ENCODE assay signal across 22 cellular contexts in the genomic region with DNA sequence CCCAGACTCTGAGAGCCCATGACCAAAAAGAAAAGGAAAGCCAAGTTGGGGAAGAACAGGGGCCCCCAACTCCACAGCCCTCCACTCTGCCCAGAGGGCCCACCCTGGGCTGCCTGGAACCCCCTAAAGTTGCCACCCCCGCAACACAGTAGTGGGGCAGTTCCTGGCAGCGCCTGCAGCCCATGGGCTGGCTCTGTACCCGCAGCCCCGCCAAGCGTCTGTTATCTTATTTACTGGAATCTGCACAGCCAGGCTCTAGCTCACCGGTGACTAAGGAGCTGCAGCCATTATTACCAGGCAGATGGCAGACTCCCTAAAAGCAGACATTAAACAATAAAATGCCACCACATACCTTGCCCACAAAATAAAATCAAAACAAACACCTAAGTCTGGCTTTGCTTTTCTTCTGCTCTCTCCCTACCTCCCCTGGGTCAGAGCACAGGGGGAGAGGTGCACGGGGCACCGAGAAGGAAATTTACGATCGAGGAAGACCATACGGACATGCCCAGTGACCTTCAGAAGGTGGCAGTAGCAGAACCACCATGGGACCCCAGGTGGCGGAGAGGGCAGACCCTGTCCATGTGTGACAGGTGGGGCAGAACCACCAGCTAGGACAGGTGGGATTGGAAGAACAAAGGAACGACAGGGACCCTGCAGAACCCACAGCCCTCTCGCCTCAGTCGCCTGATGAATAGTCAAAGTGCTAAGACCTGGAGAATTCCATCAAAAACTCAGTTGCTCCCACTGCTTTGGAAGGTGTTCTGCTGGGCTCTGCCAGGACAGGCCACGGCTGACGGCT.
DNase-seq lines count a peak whose midpoint lies in the region; ATAC-seq, FAIRE-seq and TF ChIP-seq lines count a peak whose summit lies in the region.
"Had no signal": no experiment of that assay in that cellular context is flagged by ENCODE, and none has a peak within 500 bp of the region (broad histone marks: within the 10 kb centered on the region; RNA-seq: fewer than 3 reads in every experiment).

No MANE protein-coding gene starts in this region.

- H3K23ac ChIP-seq in neuronal stem cell (ENCODE audit: low read depth, low read length, poor library complexity): no peak overlapping the region

- no peak overlapping the region for H3K9ac ChIP-seq in neuronal stem cell (ENCODE audit: low read depth, low read length, poor library complexity)

- peak overlapping the region; percentile 31 for H3K18ac ChIP-seq in neuronal stem cell (ENCODE audit: low read length)

- peak overlapping the region; percentile 45 for H3K27ac Mint-ChIP-seq in CD8-positive, alpha-beta T cell
- no peak overlapping the region for H3K27ac Mint-ChIP-seq in chondrocyte (ENCODE audit: unreplicated experiment)

- H4K91ac ChIP-seq in neuronal stem cell (ENCODE audit: low read depth, low read length, poor library complexity): no peak overlapping the region

- H3K4me1 ChIP-seq in CD8-positive, alpha-beta T cell (ENCODE audit: insufficient read depth, low read length): no peaks in the 10 kb centered on the region
- peaks cover 12 to 17% of the 10 kb centered on the region in 2 donors for H3K4me1 ChIP-seq in neuronal stem cell (ENCODE audit: control insufficient read depth in 2 of 2, insufficient read depth in 1 of 2, low read depth in 1 of 2, low read length in 2 of 2)
- H3K4me1 ChIP-seq: breast epithelium, transverse colon had no signal

- peaks cover 16% of the 10 kb centered on the region for H3K4me1 Mint-ChIP-seq in CD8-positive, alpha-beta T cell (ENCODE audit: low read depth)
- peaks cover 22% of the 10 kb centered on the region for H3K4me1 Mint-ChIP-seq in chondrocyte (ENCODE audit: low read depth)

- H3K36me3 ChIP-seq in CD8-positive, alpha-beta T cell (ENCODE audit: insufficient read depth, low read length): no peaks in the 10 kb centered on the region
- H3K36me3 ChIP-seq in neuronal stem cell (replicated peaks in 1 of 2; ENCODE audit: control insufficient read depth in 2 of 2, insufficient read depth in 2 of 2, low read length in 2 of 2): no peaks in the 10 kb centered on the region
- H3K36me3 ChIP-seq: breast epithelium, transverse colon had no signal

- FAIRE-seq in RCC 7860 (lab: Jason Lieb, UNC): no peak
- FAIRE-seq: H54 had no signal

- H2BK15ac ChIP-seq in neuronal stem cell (ENCODE audit: low read length): no peak overlapping the region

- H3K4me2 ChIP-seq in neuronal stem cell (ENCODE audit: insufficient read depth, low read length, poor library complexity, severe bottlenecking): no peak overlapping the region

- H3K27me3 Mint-ChIP-seq in CD8-positive, alpha-beta T cell (ENCODE audit: low read depth): no peaks in the 10 kb centered on the region
- peaks cover 40% of the 10 kb centered on the region for H3K27me3 Mint-ChIP-seq in chondrocyte (ENCODE audit: low read depth)
- H3K27me3 Mint-ChIP-seq: CD4-positive, alpha-beta memory T cell; naive B cell had no signal

- ATAC-seq in CD8-positive, alpha-beta T cell: no peak
- ATAC-seq in HG03039 (IDR thresholded peaks at IDR 0.05; ENCODE audit: unreplicated experiment) (no peak), HG03108 (IDR thresholded peaks at IDR 0.05; ENCODE audit: unreplicated experiment) (no peak)
- ATAC-seq: Panc1 had no signal

- peaks cover 8% of the 10 kb centered on the region for H3K36me3 Mint-ChIP-seq in CD8-positive, alpha-beta T cell
- H3K36me3 Mint-ChIP-seq in chondrocyte (ENCODE audit: low read depth): peaks cover 1% of the 10 kb centered on the region
- H3K36me3 Mint-ChIP-seq: naive B cell had no signal

- intact Hi-C loops in CD8-positive, alpha-beta T cell (cut with DNase I, micrococcal nuclease): no loop called here

- H2BK120ac ChIP-seq in neuronal stem cell (ENCODE audit: low read depth, low read length): no peak overlapping the region

- H2BK12ac ChIP-seq in neuronal stem cell (ENCODE audit: low read length): no peak overlapping the region

- no peak overlapping the region for H2BK5ac ChIP-seq in neuronal stem cell (ENCODE audit: low read length)

- H3K14ac ChIP-seq in neuronal stem cell (ENCODE audit: low read length): no peak overlapping the region

- H2AK5ac ChIP-seq in neuronal stem cell (ENCODE audit: low read depth, low read length): no peak overlapping the region

- no peak for DNase-seq in CD8-positive, alpha-beta T cell
- DNase-seq in M059J (ENCODE audit: low read depth) (peak; percentile 29), chondrocyte (ENCODE audit: low spot score) (peak; percentile 72), neuronal stem cell (ENCODE audit: low spot score) (no peak), RCC 7860 (ENCODE audit: low spot score) (no peak), GM19240 (ENCODE audit: insufficient read length, low spot score) (no peak)
- DNase-seq: activated CD4-positive, CD25-positive, alpha-beta regulatory T cell treated with anti-CD3 and anti-CD28 coated beads, Interleukin-2, amount 50 U/mL, for 72 hours; activated CD8-positive, alpha-beta memory T cell treated with anti-CD3 and anti-CD28 coated beads for 24 hours; CD4-positive, alpha-beta memory T cell; DMS79 treated with DMSO at 0.1 percent for 48 hours; naive B cell; NCI-H1092; NCI-H2081; NCI-H510A; stimulated activated CD4-positive, alpha-beta T cell treated with anti-CD3 and anti-CD28 coated beads, Interleukin-1b, Interleukin-23, amount 100 ng/mL, for 48 hours; stimulated activated naive CD4-positive, alpha-beta T cell; transverse colon had no signal

- H3K79me1 ChIP-seq in neuronal stem cell (ENCODE audit: low read depth, low read length): no peaks in the 10 kb centered on the region

- H3K9me3 ChIP-seq in CD8-positive, alpha-beta T cell (ENCODE audit: low read length): no peaks in the 10 kb centered on the region
- no peaks in the 10 kb centered on the region for H3K9me3 ChIP-seq in neuronal stem cell (replicated peaks in 1 of 2; ENCODE audit: control insufficient read depth in 2 of 2, insufficient read depth in 1 of 2, low read depth in 1 of 2, low read length in 2 of 2)
- H3K9me3 ChIP-seq: breast epithelium, transverse colon had no signal

- no peak overlapping the region for H3K27ac ChIP-seq in CD8-positive, alpha-beta T cell (ENCODE audit: low read depth, low read length)
- no peak overlapping the region for H3K27ac ChIP-seq in neuronal stem cell (replicated peaks; ENCODE audit: low read length)
- H3K27ac ChIP-seq: breast epithelium, transverse colon had no signal

- H3K9me3 Mint-ChIP-seq in CD8-positive, alpha-beta T cell: no peaks in the 10 kb centered on the region
- no peaks in the 10 kb centered on the region for H3K9me3 Mint-ChIP-seq in chondrocyte (ENCODE audit: low read depth)
- H3K9me3 Mint-ChIP-seq: CD4-positive, alpha-beta memory T cell; naive B cell had no signal

- TF ChIP-seq CTCF in CD8-positive, alpha-beta T cell (IDR thresholded peaks at IDR 0.05): no peak
- no peak for TF ChIP-seq CTCF in chondrocyte (IDR thresholded peaks at IDR 0.05)

- no peak overlapping the region for H4K8ac ChIP-seq in neuronal stem cell (ENCODE audit: low read depth, low read length)

- no peak overlapping the region for H3K4me3 Mint-ChIP-seq in CD8-positive, alpha-beta T cell
- H3K4me3 Mint-ChIP-seq in chondrocyte (ENCODE audit: unreplicated experiment): no peak overlapping the region
- H3K4me3 Mint-ChIP-seq: CD4-positive, alpha-beta memory T cell had no signal

- WGBS in neuronal stem cell (ENCODE audit: extremely low coverage in 2 of 2, insufficient read length in 2 of 2, insufficient replicate concordance in 1 of 2), 2 donors: no CpG with 5 or more reads among the region's 17 CpGs

- no peak overlapping the region for H3K4me3 ChIP-seq in CD8-positive, alpha-beta T cell (ENCODE audit: low read depth, low read length)
- H3K4me3 ChIP-seq in neuronal stem cell (ENCODE audit: low read length in 2 of 2): no peak overlapping the region
- H3K4me3 ChIP-seq: breast epithelium, transverse colon had no signal

- H3K4ac ChIP-seq in neuronal stem cell (ENCODE audit: low read length): no peak overlapping the region

- CTCF ChIA-PET in CD8-positive, alpha-beta T cell (lab: Charles Lee): interaction anchor here (1.5 to 1.6 kb wide), 2 partner anchors 28 to 51 kb away, joined by 3 to 4 read pairs; no protein-coding TSS in a partner anchor

- no peak overlapping the region for H2AFZ ChIP-seq in neuronal stem cell (ENCODE audit: low read length)

- POLR2A ChIA-PET in CD8-positive, alpha-beta T cell (lab: Charles Lee): no interaction called here

- H3K27me3 ChIP-seq in CD8-positive, alpha-beta T cell (ENCODE audit: insufficient read depth, low read length): no peaks in the 10 kb centered on the region
- peaks cover 0 to 79% (median 0%) of the 10 kb centered on the region in 3 experiments for H3K27me3 ChIP-seq in neuronal stem cell (ENCODE audit: control insufficient read depth in 3 of 3, insufficient read depth in 3 of 3, low read depth in 1 of 3, low read length in 3 of 3)
- H3K27me3 ChIP-seq: breast epithelium, transverse colon had no signal

Comparison
In these comparisons a context has a peak if more than half of its experiments do, and no peak if none do; other contexts are left out.
1. DNase-seq: peak in M059J (single experiment) and chondrocyte (single experiment); none in CD8-positive, alpha-beta T cell (0 of 7), neuronal stem cell (single experiment), RCC 7860 (single experiment) and GM19240 (single experiment).